Comparison of ENCODE assay signal across 8 cellular contexts in genomic region chr1:173190101-173190895, GRCh38. TPM values are rescaled to one million over a fixed set of nuclear protein-coding genes. Genes with fewer than 3 reads are reported as not detected.
DNase-seq lines count a peak whose midpoint lies in the region; ATAC-seq and TF ChIP-seq lines count a peak whose summit lies in the region.

No MANE protein-coding gene starts in this region.

- no peaks in the 10 kb centered on the region for H3K36me3 ChIP-seq in skeletal muscle satellite cell (ENCODE audit: insufficient read depth, low read length)

- peak overlapping the region; percentile 35 for H3K4me2 ChIP-seq in skeletal muscle satellite cell (ENCODE audit: low read length)

- DNase-seq in AG04450 (ENCODE audit: low read depth, low spot score) (no peak), HT-29 (ENCODE audit: low spot score) (peak; percentile 87), left ventricle myocardium superior (peak; percentile 84), islet precursor cell (no peak)
- no peak for DNase-seq in activated CD8-positive, alpha-beta memory T cell treated with anti-CD3 and anti-CD28 coated beads, Interleukin-2, amount 50 U/mL, for 4 hours

- CTCF ChIA-PET in AG04450 (lab: Charles Lee), result interaction anchor here (0.6 to 3.0 kb wide), 3 partner anchors 12 to 446 kb away, joined by 3 to 15 read pairs (median 6); no protein-coding TSS in a partner anchor

- peak; percentile 97 for ATAC-seq in left ventricle myocardium superior
- no peak for ATAC-seq in GM21825 (IDR thresholded peaks at IDR 0.05; ENCODE audit: unreplicated experiment)

- H3K9me3 ChIP-seq in AG04450 (ENCODE audit: control insufficient read depth, insufficient read depth, low read length), result no peaks in the 10 kb centered on the region
- H3K9me3 ChIP-seq in skeletal muscle satellite cell (replicated peaks; ENCODE audit: low read length), result no peaks in the 10 kb centered on the region

- no peak for TF ChIP-seq CTCF in AG04450 (IDR thresholded peaks at IDR 0.05; ENCODE audit: low read depth, low read length)
- TF ChIP-seq CTCF in VCaP (conservative IDR thresholded peaks at IDR 0.05), result no peak

- peaks cover 34% of the 10 kb centered on the region for H3K4me1 ChIP-seq in skeletal muscle satellite cell (ENCODE audit: control insufficient read depth, insufficient read depth, low read length)

- H3K9ac ChIP-seq in skeletal muscle satellite cell (ENCODE audit: low read depth, low read length), result peak overlapping the region; percentile 6

- POLR2A ChIA-PET in AG04450 (lab: Yijun Ruan, JAX), result interaction anchor here (1.0 kb wide), 1 partner anchor 222 kb away, joined by 3 read pairs; no protein-coding TSS in a partner anchor

- peak overlapping the region; percentile 22 for H3K27ac ChIP-seq in AG04450 (ENCODE audit: low read depth, low read length)
- H3K27ac ChIP-seq in VCaP, result peak overlapping the region; percentile 64

- H3K4me3 ChIP-seq in AG04450 (ENCODE audit: low read depth, low read length), result no peak overlapping the region
- peak overlapping the region; percentile 8 for H3K4me3 ChIP-seq in skeletal muscle satellite cell (ENCODE audit: low read length)

- no peaks in the 10 kb centered on the region for H3K27me3 ChIP-seq in AG04450 (ENCODE audit: control insufficient read depth, insufficient read depth, low read length)
- no peaks in the 10 kb centered on the region for H3K27me3 ChIP-seq in skeletal muscle satellite cell (ENCODE audit: control insufficient read depth, insufficient read depth, low read length)

- intact Hi-C loops in left ventricle myocardium superior (cut with micrococcal nuclease), result no loop called here

RNA-seq across cellular contexts. Expression of gene TNFSF4, which starts 16.8 kb away (rescaled TPM):
- polyA plus RNA-seq in AG04450 (2011; rRNA removed), result 28.5 and 29.3 TPM in 2 replicates
- polyA minus RNA-seq in AG04450 (2011; rRNA and poly(A)+ RNA removed), result 20.0 and 24.5 TPM in 2 replicates
- 0.03 TPM in 2 replicates for total RNA-seq in HT-29 (2014; rRNA removed; shearing (Covaris generic))
- total RNA-seq in left ventricle myocardium superior, result 0.40 TPM
- 2.3 and 4.4 TPM in 2 replicates for total RNA-seq in skeletal muscle satellite cell (2012; rRNA removed)

Comparison
In these comparisons a context has a peak if more than half of its experiments do, and no peak if none do; other contexts are left out.
1. DNase-seq: peak in HT-29 (single experiment) and left ventricle myocardium superior (single experiment); none in AG04450 (single experiment), islet precursor cell (single experiment) and activated CD8-positive, alpha-beta memory T cell treated with anti-CD3 and anti-CD28 coated beads, Interleukin-2, amount 50 U/mL, for 4 hours (single experiment).